20 cellular contexts compared by ENCODE assay signal in genomic region chr9:132773093-132773492, GRCh38.
A peak's percentile ranks its signal among the peaks of the same experiment; 100 is the strongest.
DNase-seq lines count a peak whose midpoint lies in the region; ATAC-seq and TF ChIP-seq lines count a peak whose summit lies in the region.
"Had no signal": no experiment of that assay in that cellular context is flagged by ENCODE, and none has a peak within 500 bp of the region (broad histone marks: within the 10 kb centered on the region; RNA-seq: fewer than 3 reads in every experiment).

No MANE protein-coding gene starts in this region.

- H3K27me3 Mint-ChIP-seq in activated naive CD8-positive, alpha-beta T cell: no peaks in the 10 kb centered on the region
- H3K27me3 Mint-ChIP-seq in activated naive CD8-positive, alpha-beta T cell treated with anti-CD3 and anti-CD28 coated beads, Interleukin-2, amount 50 U/mL, for 24 hours: peaks cover 3% of the 10 kb centered on the region
- H3K27me3 Mint-ChIP-seq in CD8-positive, alpha-beta memory T cell: peaks cover 4 to 9% of the 10 kb centered on the region in 2 donors
- H3K27me3 Mint-ChIP-seq in endodermal cell (ENCODE audit: insufficient read depth): peaks cover 56% of the 10 kb centered on the region

- H3K27me3 ChIP-seq in CD8-positive, alpha-beta memory T cell (ENCODE audit: insufficient read depth, low read length, poor library complexity, severe bottlenecking): no peaks in the 10 kb centered on the region
- H3K27me3 ChIP-seq in endodermal cell (ENCODE audit: control insufficient read depth, insufficient read depth, low read length, poor library complexity, severe bottlenecking): peaks cover 28% of the 10 kb centered on the region

- H3K9ac ChIP-seq in endodermal cell (ENCODE audit: extremely low read depth, low read length, poor library complexity, severe bottlenecking): no peak overlapping the region
- H3K9ac ChIP-seq: GM23248 had no signal

- no peaks in the 10 kb centered on the region for H3K36me3 ChIP-seq in CD8-positive, alpha-beta memory T cell (ENCODE audit: insufficient read depth, low read length)
- H3K36me3 ChIP-seq in endodermal cell (ENCODE audit: control insufficient read depth, insufficient read depth, low read length): no peaks in the 10 kb centered on the region

- ATAC-seq in activated naive CD8-positive, alpha-beta T cell treated with anti-CD3 and anti-CD28 coated beads, Interleukin-2, amount 50 U/mL, for 24 hours: no peak
- no peak for ATAC-seq in stimulated activated effector memory CD8-positive, alpha-beta T cell treated with anti-CD3 and anti-CD28 coated beads, Interleukin-12 subunit alpha, Interleukin-12 subunit beta, amount 100 ng/mL, for 72 hours

- peaks cover 28% of the 10 kb centered on the region for H3K4me1 Mint-ChIP-seq in activated naive CD8-positive, alpha-beta T cell (ENCODE audit: low read depth)
- H3K4me1 Mint-ChIP-seq in activated naive CD8-positive, alpha-beta T cell treated with anti-CD3 and anti-CD28 coated beads, Interleukin-2, amount 50 U/mL, for 24 hours: peaks cover 17% of the 10 kb centered on the region
- H3K4me1 Mint-ChIP-seq in CD8-positive, alpha-beta memory T cell: peaks cover 22 to 27% (median 22%) of the 10 kb centered on the region in 3 donors
- H3K4me1 Mint-ChIP-seq in endodermal cell: peaks cover 8% of the 10 kb centered on the region
- H3K4me1 Mint-ChIP-seq in stimulated activated effector memory CD8-positive, alpha-beta T cell treated with anti-CD3 and anti-CD28 coated beads, Interleukin-12 subunit alpha, Interleukin-12 subunit beta, amount 100 ng/mL, for 72 hours: peaks cover 24% of the 10 kb centered on the region

- POLR2A ChIA-PET in CD8-positive, alpha-beta memory T cell (lab: Charles Lee): no interaction called here

- peak overlapping the region; percentile 10 for H3K27ac Mint-ChIP-seq in activated naive CD8-positive, alpha-beta T cell
- no peak overlapping the region for H3K27ac Mint-ChIP-seq in activated naive CD8-positive, alpha-beta T cell treated with anti-CD3 and anti-CD28 coated beads, Interleukin-2, amount 50 U/mL, for 24 hours
- peak overlapping the region in 4 of 8 donors; percentile 11 to 65 (median 38) for H3K27ac Mint-ChIP-seq in CD8-positive, alpha-beta memory T cell
- H3K27ac Mint-ChIP-seq in endodermal cell: no peak overlapping the region
- peak overlapping the region; percentile 7 for H3K27ac Mint-ChIP-seq in stimulated activated effector memory CD8-positive, alpha-beta T cell treated with anti-CD3 and anti-CD28 coated beads, Interleukin-12 subunit alpha, Interleukin-12 subunit beta, amount 100 ng/mL, for 72 hours

- no peak overlapping the region for H3K4me3 ChIP-seq in CD8-positive, alpha-beta memory T cell (ENCODE audit: low read length)
- H3K4me3 ChIP-seq in endodermal cell (ENCODE audit: low read length): no peak overlapping the region
- H3K4me3 ChIP-seq: GM23248, PC-9 had no signal

- peaks cover 2% of the 10 kb centered on the region for H3K36me3 Mint-ChIP-seq in activated naive CD8-positive, alpha-beta T cell
- peaks cover 7% of the 10 kb centered on the region for H3K36me3 Mint-ChIP-seq in activated naive CD8-positive, alpha-beta T cell treated with anti-CD3 and anti-CD28 coated beads, Interleukin-2, amount 50 U/mL, for 24 hours (ENCODE audit: low read depth)
- H3K36me3 Mint-ChIP-seq in CD8-positive, alpha-beta memory T cell: peaks cover 0 to 7% (median 6%) of the 10 kb centered on the region in 3 donors
- peaks cover 4% of the 10 kb centered on the region for H3K36me3 Mint-ChIP-seq in endodermal cell (ENCODE audit: low read depth)
- peaks cover 10% of the 10 kb centered on the region for H3K36me3 Mint-ChIP-seq in stimulated activated effector memory CD8-positive, alpha-beta T cell treated with anti-CD3 and anti-CD28 coated beads, Interleukin-12 subunit alpha, Interleukin-12 subunit beta, amount 100 ng/mL, for 72 hours

- H3K9me3 Mint-ChIP-seq in activated naive CD8-positive, alpha-beta T cell (ENCODE audit: low read depth): no peaks in the 10 kb centered on the region
- H3K9me3 Mint-ChIP-seq in activated naive CD8-positive, alpha-beta T cell treated with anti-CD3 and anti-CD28 coated beads, Interleukin-2, amount 50 U/mL, for 24 hours: peaks cover 8% of the 10 kb centered on the region
- H3K9me3 Mint-ChIP-seq in CD8-positive, alpha-beta memory T cell: no peaks in the 10 kb centered on the region
- H3K9me3 Mint-ChIP-seq in endodermal cell: peaks cover 17% of the 10 kb centered on the region
- peaks cover 3% of the 10 kb centered on the region for H3K9me3 Mint-ChIP-seq in stimulated activated effector memory CD8-positive, alpha-beta T cell treated with anti-CD3 and anti-CD28 coated beads, Interleukin-12 subunit alpha, Interleukin-12 subunit beta, amount 100 ng/mL, for 72 hours

- 89 to 90% methylated on average over 2 of the region's 2 CpGs for WGBS in endodermal cell (ENCODE audit: insufficient coverage in 1 of 2, insufficient read length in 1 of 2), 2 experiments

- no peak overlapping the region for H3K27ac ChIP-seq in CD8-positive, alpha-beta memory T cell (ENCODE audit: low read depth, low read length)
- H3K27ac ChIP-seq in endodermal cell (ENCODE audit: low read depth, low read length): no peak overlapping the region
- H3K27ac ChIP-seq: GM23248, HL-60, PC-9 had no signal

- peaks cover 19% of the 10 kb centered on the region for H3K4me1 ChIP-seq in CD8-positive, alpha-beta memory T cell (ENCODE audit: insufficient read depth, low read length)
- H3K4me1 ChIP-seq in endodermal cell (ENCODE audit: control insufficient read depth, insufficient read depth, low read length): no peaks in the 10 kb centered on the region
- H3K4me1 ChIP-seq: Caco-2 had no signal

- TF ChIP-seq CTCF in endodermal cell (conservative IDR thresholded peaks at IDR 0.05): no peak

- H3K4me3 Mint-ChIP-seq in activated naive CD8-positive, alpha-beta T cell: no peak overlapping the region
- no peak overlapping the region for H3K4me3 Mint-ChIP-seq in activated naive CD8-positive, alpha-beta T cell treated with anti-CD3 and anti-CD28 coated beads, Interleukin-2, amount 50 U/mL, for 24 hours
- H3K4me3 Mint-ChIP-seq in CD8-positive, alpha-beta memory T cell: peak overlapping the region in 4 of 7 donors; percentile 4 to 79 (median 47)
- no peak overlapping the region for H3K4me3 Mint-ChIP-seq in endodermal cell
- no peak overlapping the region for H3K4me3 Mint-ChIP-seq in stimulated activated effector memory CD8-positive, alpha-beta T cell treated with anti-CD3 and anti-CD28 coated beads, Interleukin-12 subunit alpha, Interleukin-12 subunit beta, amount 100 ng/mL, for 72 hours

- no peaks in the 10 kb centered on the region for H3K9me3 ChIP-seq in CD8-positive, alpha-beta memory T cell (ENCODE audit: low read length)
- H3K9me3 ChIP-seq in endodermal cell (ENCODE audit: control insufficient read depth, low read length): no peaks in the 10 kb centered on the region
- H3K9me3 ChIP-seq: Caco-2 had no signal

- no peak for DNase-seq in activated naive CD8-positive, alpha-beta T cell treated with anti-CD3 and anti-CD28 coated beads, Interleukin-2, amount 50 U/mL, for 24 hours
- no peak for DNase-seq in CD8-positive, alpha-beta memory T cell
- DNase-seq in endodermal cell (peak; percentile 24), RPMI8226 (no peak), NCI-H2227 (lab: John Stamatoyannopoulos, UW; ENCODE audit: unreplicated experiment) (no peak), D341Med (ENCODE audit: low spot score) (no peak)
- DNase-seq in stimulated activated effector memory CD8-positive, alpha-beta T cell treated with anti-CD3 and anti-CD28 coated beads, Interleukin-12 subunit alpha, Interleukin-12 subunit beta, amount 100 ng/mL, for 72 hours (ENCODE audit: low spot score in 2 of 2): peak in 1 of 2 donors; percentile 35
- DNase-seq: C1 segment of cervical spinal cord, Caco-2, DMS153, GF-D8, GM23248, HCEC 1CT, NCI-H1417 treated with DMSO at 0.1 percent for 48 hours, NCI-H187 treated with DMSO at 0.1 percent for 48 hours, NCI-H345, NCI-H524 treated with DMSO at 0.1 percent for 48 hours, PC-9 had no signal

- CTCF ChIA-PET in CD8-positive, alpha-beta memory T cell (lab: Charles Lee): no interaction called here

Comparison
In these comparisons a context has a peak if more than half of its experiments do, and no peak if none do; other contexts are left out.
1. H3K27ac Mint-ChIP-seq: peak in activated naive CD8-positive, alpha-beta T cell (single experiment) and stimulated activated effector memory CD8-positive, alpha-beta T cell treated with anti-CD3 and anti-CD28 coated beads, Interleukin-12 subunit alpha, Interleukin-12 subunit beta, amount 100 ng/mL, for 72 hours (single experiment); none in activated naive CD8-positive, alpha-beta T cell treated with anti-CD3 and anti-CD28 coated beads, Interleukin-2, amount 50 U/mL, for 24 hours (single experiment) and endodermal cell (single experiment).
2. H3K4me3 Mint-ChIP-seq: peak in CD8-positive, alpha-beta memory T cell (4 of 7); none in activated naive CD8-positive, alpha-beta T cell (single experiment), activated naive CD8-positive, alpha-beta T cell treated with anti-CD3 and anti-CD28 coated beads, Interleukin-2, amount 50 U/mL, for 24 hours (single experiment), endodermal cell (single experiment) and stimulated activated effector memory CD8-positive, alpha-beta T cell treated with anti-CD3 and anti-CD28 coated beads, Interleukin-12 subunit alpha, Interleukin-12 subunit beta, amount 100 ng/mL, for 72 hours (single experiment).